In genomic region chr17:44608732-44609435, GRCh38 we compare ENCODE assay signal across 1 cellular context.
TF ChIP-seq lines count a peak whose summit lies in the region.

No MANE protein-coding gene starts in this region.

TF ChIP-seq in A549, 52 proteins besides CTCF, POLR2A, EP300 and RAD21 (continued from another document):
- TF ChIP-seq, protein P1, sequence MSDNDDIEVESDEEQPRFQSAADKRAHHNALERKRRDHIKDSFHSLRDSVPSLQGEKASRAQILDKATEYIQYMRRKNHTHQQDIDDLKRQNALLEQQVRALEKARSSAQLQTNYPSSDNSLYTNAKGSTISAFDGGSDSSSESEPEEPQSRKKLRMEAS (IDR thresholded peaks at IDR 0.05), result no peak
- no peak for TF ChIP-seq ZFP36 (IDR thresholded peaks at IDR 0.05; ENCODE audit: borderline replicate concordance, partially characterized antibody)
- no peak for TF ChIP-seq RARB (CRISPR knock-in tag; IDR thresholded peaks at IDR 0.05)
- no peak for TF ChIP-seq PBX3 (IDR thresholded peaks at IDR 0.05)
- no peak for TF ChIP-seq FOSL2 (IDR thresholded peaks at IDR 0.05)
- TF ChIP-seq FOSL2 (CRISPR knock-in tag; IDR thresholded peaks at IDR 0.05), result no peak
- TF ChIP-seq ESRRA (IDR thresholded peaks at IDR 0.05; ENCODE audit: borderline replicate concordance, low read length), result no peak
- TF ChIP-seq NPAS2 (CRISPR knock-in tag; IDR thresholded peaks at IDR 0.05; ENCODE audit: borderline replicate concordance), result no peak
- TF ChIP-seq ZC3H11A (IDR thresholded peaks at IDR 0.05), result no peak
TF ChIP-seq in A549: peak in this region for 0.
